In the genomic region with DNA sequence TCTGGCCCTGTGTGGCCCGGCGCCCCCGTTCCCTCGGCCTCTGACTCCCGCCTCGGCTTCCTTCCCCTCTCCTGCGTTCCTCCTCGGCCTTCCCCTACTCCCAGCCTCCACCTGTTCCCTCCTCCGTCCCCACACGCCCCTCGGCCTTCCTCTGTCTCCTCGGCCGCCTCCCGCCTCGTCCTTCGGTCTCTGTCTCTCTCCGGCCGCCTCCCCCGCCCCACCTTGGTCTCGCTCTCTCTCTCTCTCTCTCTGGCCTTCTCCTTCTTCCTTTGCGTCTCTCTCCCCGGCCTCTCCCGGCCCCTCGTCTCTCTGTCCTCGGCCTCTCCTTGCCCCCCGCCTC, we compare ENCODE assay signal across 8 cellular contexts. TPM values are rescaled to one million over a fixed set of nuclear protein-coding genes. Genes with fewer than 3 reads are reported as not detected.
A peak's percentile ranks its signal among the peaks of the same experiment; 100 is the strongest.
DNase-seq lines count a peak whose midpoint lies in the region; ATAC-seq, FAIRE-seq and TF ChIP-seq lines count a peak whose summit lies in the region.

No MANE protein-coding gene starts in this region.

- H3K9me3 ChIP-seq in mononuclear cell (ENCODE audit: low read depth, low read length): no peaks in the 10 kb centered on the region

- DNase-seq in COLO668 (lab: John Stamatoyannopoulos, UW; ENCODE audit: unreplicated experiment): peak; percentile 85
- DNase-seq in LHCN-M2 (ENCODE audit: low read depth): peak; percentile 32
- DNase-seq in bronchial epithelial cell (ENCODE audit: low read depth): no peak
- DNase-seq in mesenteric fat pad (ENCODE audit: low spot score): no peak
- no peak for DNase-seq in NCI-H446 (lab: John Stamatoyannopoulos, UW)

- peak; percentile 18 for ATAC-seq in GM21423 (IDR thresholded peaks at IDR 0.05; ENCODE audit: unreplicated experiment)
- no peak for ATAC-seq in HG02642 (IDR thresholded peaks at IDR 0.05; ENCODE audit: poor library complexity, unreplicated experiment)

- H3K27me3 ChIP-seq in bronchial epithelial cell (ENCODE audit: control insufficient read depth, insufficient read depth, low read length): no peaks in the 10 kb centered on the region
- H3K27me3 ChIP-seq in mononuclear cell (ENCODE audit: insufficient read depth, low read length): no peaks in the 10 kb centered on the region

- H3K4me1 ChIP-seq in mononuclear cell (ENCODE audit: insufficient read depth, low read length): peaks cover 40% of the 10 kb centered on the region

- H3K36me3 ChIP-seq in bronchial epithelial cell (ENCODE audit: control insufficient read depth, insufficient read depth, low read length): peaks cover 15% of the 10 kb centered on the region

- no peak for TF ChIP-seq CTCF in bronchial epithelial cell (IDR thresholded peaks at IDR 0.05; ENCODE audit: insufficient read depth, low read length, severe bottlenecking)

- FAIRE-seq in bronchial epithelial cell (lab: Jason Lieb, UNC): no peak

- H3K4me3 ChIP-seq in bronchial epithelial cell (ENCODE audit: low read depth, low read length) (peak overlapping the region; percentile 92), mononuclear cell (ENCODE audit: low read length) (peak overlapping the region; percentile 77)

RNA-seq across cellular contexts. Expression of gene GET4, which starts 0.6 kb away (rescaled TPM):
- total RNA-seq in LHCN-M2 (2014; rRNA removed) (28.0 and 33.7 TPM in 2 replicates), bronchial epithelial cell (44.5 and 52.1 TPM in 2 replicates), mononuclear cell (20.7 TPM), mesenteric fat pad (29.8 TPM)
- 32.6 TPM for polyA plus RNA-seq in LHCN-M2 (2012)

RNA-seq across cellular contexts. Expression of gene SUN1, which starts 44.7 kb away (rescaled TPM):
- total RNA-seq in LHCN-M2 (2014; rRNA removed) (144 and 166 TPM in 2 replicates), bronchial epithelial cell (168 and 176 TPM in 2 replicates), mononuclear cell (86.3 TPM), mesenteric fat pad (144 TPM)
- 93.9 TPM for polyA plus RNA-seq in LHCN-M2 (2012)

Comparison
In these comparisons a context has a peak if more than half of its experiments do, and no peak if none do; other contexts are left out.
1. DNase-seq: peak in COLO668 (single experiment) and LHCN-M2 (single experiment); none in bronchial epithelial cell (single experiment), mesenteric fat pad (single experiment) and NCI-H446 (0 of 2).